In the genomic region with DNA sequence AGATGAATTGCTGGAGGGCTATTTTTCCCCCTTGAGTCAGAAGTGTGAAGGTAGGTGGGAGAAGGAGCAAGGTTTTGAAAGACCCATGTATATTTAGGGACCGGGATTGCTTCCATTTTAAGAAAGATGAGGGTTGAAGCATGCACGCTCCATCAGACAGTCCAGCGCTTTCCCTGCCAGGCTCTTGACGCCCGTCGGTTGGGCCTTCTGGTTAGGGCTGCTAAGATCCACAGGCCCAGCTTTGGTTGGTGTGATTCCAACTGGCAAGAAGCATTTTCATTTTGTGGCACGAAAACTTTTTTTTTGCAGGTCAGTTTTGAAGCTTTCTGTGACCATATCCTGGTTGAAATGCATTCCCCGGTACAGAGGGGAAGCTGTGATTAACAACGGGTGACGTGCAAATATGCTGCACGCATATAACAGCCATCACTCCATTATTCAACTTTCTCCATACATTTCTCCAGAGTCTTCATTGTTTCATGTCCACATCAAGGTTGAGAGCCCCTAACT, we compare ENCODE assay signal across 18 cellular contexts. TPM values are rescaled to one million over a fixed set of nuclear protein-coding genes. Genes with fewer than 3 reads are reported as not detected.
A peak's percentile ranks its signal among the peaks of the same experiment; 100 is the strongest.
DNase-seq lines count a peak whose midpoint lies in the region; ATAC-seq, FAIRE-seq and TF ChIP-seq lines count a peak whose summit lies in the region.
"Had no signal": no experiment of that assay in that cellular context is flagged by ENCODE, and none has a peak within 500 bp of the region (broad histone marks: within the 10 kb centered on the region; RNA-seq: fewer than 3 reads in every experiment).

No MANE protein-coding gene starts in this region.

- peaks cover 38% of the 10 kb centered on the region for H3K4me1 Mint-ChIP-seq in T-helper 2 cell treated with Interferon-gamma antibody and Interleukin-4, amounts not matched to agents 5 μg/mL and 100 μg/mL, for 36 hours (ENCODE audit: low read depth)
- peaks cover 26% of the 10 kb centered on the region for H3K4me1 Mint-ChIP-seq in stimulated activated naive CD8-positive, alpha-beta T cell treated with anti-CD3 and anti-CD28 coated beads, Interleukin-15, amount 100 ng/mL, for 72 hours

- H3K4me3 Mint-ChIP-seq in T-helper 2 cell treated with Interferon-gamma antibody and Interleukin-4, amounts not matched to agents 5 μg/mL and 100 μg/mL, for 36 hours = peak overlapping the region; percentile 53
- no peak overlapping the region for H3K4me3 Mint-ChIP-seq in stimulated activated naive CD8-positive, alpha-beta T cell treated with anti-CD3 and anti-CD28 coated beads, Interleukin-15, amount 100 ng/mL, for 72 hours
- H3K4me3 Mint-ChIP-seq: activated T-helper 1 cell treated with anti-CD3 and anti-CD28 coated beads, Interleukin-12 subunit alpha, Interleukin-12 subunit beta, Interleukin-2, Interleukin-4 antibody, amounts not matched to agents 30 ng/mL and 10 ng/mL and 1 ng/mL, durations not matched to agents 14 hours and 24 hours and 36 hours had no signal

- TF ChIP-seq EP300 in upper lobe of left lung (IDR thresholded peaks at IDR 0.05) = no peak

- H3K36me3 Mint-ChIP-seq in T-helper 2 cell treated with Interferon-gamma antibody and Interleukin-4, amounts not matched to agents 5 μg/mL and 100 μg/mL, for 36 hours (ENCODE audit: low read depth) = no peaks in the 10 kb centered on the region
- H3K36me3 Mint-ChIP-seq: CD4-positive, alpha-beta memory T cell had no signal

- H3K9me3 Mint-ChIP-seq in T-helper 2 cell treated with Interferon-gamma antibody and Interleukin-4, amounts not matched to agents 5 μg/mL and 100 μg/mL, for 36 hours = peaks cover 5% of the 10 kb centered on the region
- peaks cover 11% of the 10 kb centered on the region in 2 donors for H3K9me3 Mint-ChIP-seq in stimulated activated naive CD8-positive, alpha-beta T cell treated with anti-CD3 and anti-CD28 coated beads, Interleukin-15, amount 100 ng/mL, for 72 hours
- H3K9me3 Mint-ChIP-seq: activated T-helper 1 cell treated with anti-CD3 and anti-CD28 coated beads, Interleukin-12 subunit alpha, Interleukin-12 subunit beta, Interleukin-2, Interleukin-4 antibody, amounts not matched to agents 30 ng/mL and 10 ng/mL and 1 ng/mL, durations not matched to agents 14 hours and 24 hours and 36 hours had no signal

- H3K9me3 ChIP-seq in lower lobe of right lung = no peaks in the 10 kb centered on the region
- H3K9me3 ChIP-seq in upper lobe of left lung = no peaks in the 10 kb centered on the region

- ATAC-seq in lower lobe of right lung = no peak
- ATAC-seq in upper lobe of left lung (ENCODE audit: low FRiP score in 2 of 2) = no peak
- ATAC-seq in HG02852 (IDR thresholded peaks at IDR 0.05; ENCODE audit: unreplicated experiment) = no peak
- no peak for ATAC-seq in stimulated activated naive CD8-positive, alpha-beta T cell treated with anti-CD3 and anti-CD28 coated beads, Interleukin-15, amount 100 ng/mL, for 72 hours
- ATAC-seq: HCT116 had no signal

- TF ChIP-seq POLR2A in upper lobe of left lung (IDR thresholded peaks at IDR 0.05) = no peak

- no peak overlapping the region for H3K27ac Mint-ChIP-seq in T-helper 2 cell treated with Interferon-gamma antibody and Interleukin-4, amounts not matched to agents 5 μg/mL and 100 μg/mL, for 36 hours
- H3K27ac Mint-ChIP-seq in stimulated activated naive CD8-positive, alpha-beta T cell treated with anti-CD3 and anti-CD28 coated beads, Interleukin-15, amount 100 ng/mL, for 72 hours = no peak overlapping the region
- H3K27ac Mint-ChIP-seq: activated T-helper 1 cell treated with anti-CD3 and anti-CD28 coated beads, Interleukin-12 subunit alpha, Interleukin-12 subunit beta, Interleukin-2, Interleukin-4 antibody, amounts not matched to agents 30 ng/mL and 10 ng/mL and 1 ng/mL, durations not matched to agents 14 hours and 24 hours and 36 hours had no signal

- H3K4me1 ChIP-seq in lower lobe of right lung (peaks cover 15% of the 10 kb centered on the region), upper lobe of left lung (peaks cover 10 to 16% (median 13%) of the 10 kb centered on the region in 4 donors)
- H3K4me1 ChIP-seq: right atrium auricular region had no signal

- no peak overlapping the region for H3K27ac ChIP-seq in lower lobe of right lung
- no peak overlapping the region for H3K27ac ChIP-seq in upper lobe of left lung
- H3K27ac ChIP-seq: 22Rv1, right atrium auricular region had no signal

- H3K27me3 ChIP-seq in bronchial epithelial cell (ENCODE audit: control insufficient read depth, insufficient read depth, low read length) = peaks cover 16% of the 10 kb centered on the region
- H3K27me3 ChIP-seq in lower lobe of right lung (ENCODE audit: low read depth) = peaks cover 8% of the 10 kb centered on the region
- H3K27me3 ChIP-seq in upper lobe of left lung = no peaks in the 10 kb centered on the region

- FAIRE-seq in bronchial epithelial cell (lab: Jason Lieb, UNC) = peak; percentile 55
- FAIRE-seq: G401.6 had no signal

- H3K4me3 ChIP-seq in bronchial epithelial cell (ENCODE audit: low read depth, low read length) (no peak overlapping the region), lower lobe of right lung (no peak overlapping the region), upper lobe of left lung (no peak overlapping the region)
- H3K4me3 ChIP-seq: right atrium auricular region had no signal

- intact Hi-C loops in lower lobe of right lung (cut with DNase I) = no loop called here

- peaks cover 66% of the 10 kb centered on the region for H3K27me3 Mint-ChIP-seq in T-helper 2 cell treated with Interferon-gamma antibody and Interleukin-4, amounts not matched to agents 5 μg/mL and 100 μg/mL, for 36 hours (ENCODE audit: low read depth)
- H3K27me3 Mint-ChIP-seq in stimulated activated naive CD8-positive, alpha-beta T cell treated with anti-CD3 and anti-CD28 coated beads, Interleukin-15, amount 100 ng/mL, for 72 hours = peaks cover 85% of the 10 kb centered on the region

- DNase-seq in T-helper 2 cell treated with Interferon-gamma antibody and Interleukin-4, amounts not matched to agents 5 μg/mL and 100 μg/mL, for 36 hours (ENCODE audit: low spot score) = no peak
- DNase-seq in T-helper 2 cell = no peak
- no peak for DNase-seq in bronchial epithelial cell (ENCODE audit: low read depth)
- peak; percentile 10 for DNase-seq in lower lobe of right lung
- DNase-seq in stromal cell of bone marrow (ENCODE audit: low read depth) = peak; percentile 35
- DNase-seq in upper lobe of left lung = no peak
- DNase-seq in stimulated activated naive CD8-positive, alpha-beta T cell treated with anti-CD3 and anti-CD28 coated beads, Interleukin-15, amount 100 ng/mL, for 72 hours = no peak
- DNase-seq: activated CD4-positive, alpha-beta T cell treated with anti-CD3 and anti-CD28 coated beads, Interleukin-2, amount 50 U/mL, for 48 hours; NCI-H1930; Right ventricle myocardium superior; stimulated activated CD4-positive, alpha-beta T cell treated with anti-CD3 and anti-CD28 coated beads, Interleukin-4, amount 100 ng/mL, for 1 hour had no signal

- TF ChIP-seq CTCF in bronchial epithelial cell (IDR thresholded peaks at IDR 0.05; ENCODE audit: insufficient read depth, low read length, severe bottlenecking) (no peak), lower lobe of right lung (IDR thresholded peaks at IDR 0.05) (no peak), upper lobe of left lung (IDR thresholded peaks at IDR 0.05) (no peak)

- 45 to 49% methylated on average over 11 of the region's 11 CpGs for WGBS in upper lobe of left lung, 2 donors

- H3K36me3 ChIP-seq in bronchial epithelial cell (ENCODE audit: control insufficient read depth, insufficient read depth, low read length) = no peaks in the 10 kb centered on the region
- H3K36me3 ChIP-seq in lower lobe of right lung = no peaks in the 10 kb centered on the region
- H3K36me3 ChIP-seq in upper lobe of left lung = no peaks in the 10 kb centered on the region
- H3K36me3 ChIP-seq: right atrium auricular region had no signal

RNA-seq across cellular contexts. Expression of gene MPPED1, which starts 34.3 kb away (rescaled TPM):
- total RNA-seq in bronchial epithelial cell = not detected in 2 replicates
- total RNA-seq in lower lobe of right lung = not detected
- total RNA-seq in upper lobe of left lung = not detected
- total RNA-seq: activated T-helper 1 cell treated with anti-CD3 and anti-CD28 coated beads, Interleukin-12 subunit alpha, Interleukin-12 subunit beta, Interleukin-2, Interleukin-4 antibody, amounts not matched to agents 30 ng/mL and 10 ng/mL and 1 ng/mL, durations not matched to agents 14 hours and 24 hours and 36 hours; CD4-positive, alpha-beta memory T cell; right atrium auricular region; Right ventricle myocardium superior had no signal

RNA-seq across cellular contexts. Expression of gene SCUBE1, which starts 34.4 kb away (rescaled TPM):
- total RNA-seq in bronchial epithelial cell (under 0.01 TPM in 1 of 2 replicates, not detected in the other), lower lobe of right lung (16.6 TPM), upper lobe of left lung (10 to 100 TPM in 5 of 6 donors, 1 to 10 TPM in 1; 9.7 to 55.9 (median 20.8) TPM)
- total RNA-seq: activated T-helper 1 cell treated with anti-CD3 and anti-CD28 coated beads, Interleukin-12 subunit alpha, Interleukin-12 subunit beta, Interleukin-2, Interleukin-4 antibody, amounts not matched to agents 30 ng/mL and 10 ng/mL and 1 ng/mL, durations not matched to agents 14 hours and 24 hours and 36 hours; CD4-positive, alpha-beta memory T cell had no signal

Comparison
In these comparisons a context has a peak if more than half of its experiments do, and no peak if none do; other contexts are left out.
1. DNase-seq: peak in lower lobe of right lung (single experiment) and stromal cell of bone marrow (single experiment); none in T-helper 2 cell treated with Interferon-gamma antibody and Interleukin-4, amounts not matched to agents 5 μg/mL and 100 μg/mL, for 36 hours (single experiment), T-helper 2 cell (0 of 5), bronchial epithelial cell (single experiment), upper lobe of left lung (0 of 2) and stimulated activated naive CD8-positive, alpha-beta T cell treated with anti-CD3 and anti-CD28 coated beads, Interleukin-15, amount 100 ng/mL, for 72 hours (0 of 2).
2. RNA of gene SCUBE1, which starts 34.4 kb away (total RNA-seq): 9.7 to 55.9 TPM in upper lobe of left lung and 16.6 TPM in lower lobe of right lung (single experiment); under 0.01 TPM in bronchial epithelial cell; every median in the first group is over 10 times any median in the second.